10 cellular contexts compared by ENCODE assay signal in the genomic region with DNA sequence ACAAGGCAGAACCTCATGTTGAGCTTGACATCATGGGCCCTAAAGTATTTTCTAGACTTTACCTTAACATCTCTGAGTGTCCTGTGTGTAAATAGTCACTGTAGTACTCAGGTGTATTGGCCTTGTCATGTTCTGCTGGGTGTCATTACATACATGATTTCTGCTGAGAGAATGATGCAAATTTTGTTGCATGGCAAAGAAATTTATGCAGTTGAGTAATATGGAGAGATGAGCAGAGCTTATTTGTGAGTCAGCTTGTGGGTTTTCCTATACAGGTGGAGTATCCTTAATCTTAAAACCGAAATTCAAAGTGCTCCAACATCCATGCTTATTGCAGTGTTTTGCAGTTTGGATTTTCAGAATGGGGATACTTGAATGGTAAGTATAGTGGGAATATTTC. TPM values are rescaled to one million over a fixed set of nuclear protein-coding genes. Genes with fewer than 3 reads are reported as not detected.
DNase-seq lines count a peak whose midpoint lies in the region; ATAC-seq, FAIRE-seq and TF ChIP-seq lines count a peak whose summit lies in the region.
"Had no signal": no experiment of that assay in that cellular context is flagged by ENCODE, and none has a peak within 500 bp of the region (broad histone marks: within the 10 kb centered on the region; RNA-seq: fewer than 3 reads in every experiment).

No MANE protein-coding gene starts in this region.

- no peaks in the 10 kb centered on the region for H3K9me3 ChIP-seq in small intestine (ENCODE audit: control insufficient read depth, low read depth)
- H3K9me3 ChIP-seq: adrenal gland, SJCRH30 had no signal

- DNase-seq in GM12892 (ENCODE audit: insufficient read length), result no peak
- peak; percentile 15 to 60 for DNase-seq in foreskin keratinocyte
- DNase-seq in small intestine, result no peak
- DNase-seq in putamen (ENCODE audit: low spot score), result no peak
- DNase-seq in GM19238 (ENCODE audit: insufficient read length, low spot score), result no peak
- no peak for DNase-seq in globus pallidus (ENCODE audit: low spot score)
- DNase-seq: adrenal gland, SJCRH30 had no signal

- FAIRE-seq in GM12892 (lab: Jason Lieb, UNC), result peak; percentile 90
- FAIRE-seq in small intestine (lab: Jason Lieb, UNC), result no peak

- 0 to 47% (median 0%) methylated on average over 1 of the region's 1 CpG for WGBS in small intestine, 3 donors

- H3K27ac ChIP-seq in foreskin keratinocyte (no peak overlapping the region), small intestine (ENCODE audit: low read depth in 1 of 2, low read length in 1 of 2) (peak overlapping the region in 1 of 2 donors; percentile 39)
- H3K27ac ChIP-seq: SJCRH30 had no signal

- no peak overlapping the region for H3K4me3 ChIP-seq in small intestine (ENCODE audit: low read depth in 1 of 2, low read length in 2 of 2)
- H3K4me3 ChIP-seq: adrenal gland, SJCRH30 had no signal

- peak; percentile 54 for ATAC-seq in GM19463 (IDR thresholded peaks at IDR 0.05; ENCODE audit: unreplicated experiment)
- peak; percentile 32 for ATAC-seq in HG03558 (IDR thresholded peaks at IDR 0.05; ENCODE audit: extremely low read depth, unreplicated experiment)
- peak; percentile 57 for ATAC-seq in foreskin keratinocyte

- H3K4me1 ChIP-seq in foreskin keratinocyte (no peaks in the 10 kb centered on the region), small intestine (ENCODE audit: control insufficient read depth in 2 of 2, insufficient read depth in 1 of 2, low read depth in 1 of 2, low read length in 1 of 2) (no peaks in the 10 kb centered on the region)

- H3K27me3 ChIP-seq in foreskin keratinocyte (no peaks in the 10 kb centered on the region), small intestine (ENCODE audit: control insufficient read depth in 2 of 2, insufficient read depth in 2 of 2, low read length in 2 of 2) (no peaks in the 10 kb centered on the region)
- H3K27me3 ChIP-seq: adrenal gland, SJCRH30 had no signal

- TF ChIP-seq CTCF in foreskin keratinocyte (conservative IDR thresholded peaks at IDR 0.05), result no peak

- H3K36me3 ChIP-seq in small intestine (ENCODE audit: control insufficient read depth in 2 of 2, insufficient read depth in 2 of 2, low read length in 2 of 2), result no peaks in the 10 kb centered on the region
- H3K36me3 ChIP-seq: adrenal gland, SJCRH30 had no signal

- no peak for TF ChIP-seq POLR2A in GM12892 (IDR thresholded peaks at IDR 0.05; ENCODE audit: low read depth, low read length)

RNA-seq across cellular contexts. Expression of gene RGL1, which starts 36.6 kb away (rescaled TPM):
- polyA plus RNA-seq in GM12892 (2012; ENCODE audit: missing spikeins), result 11.7 TPM
- total RNA-seq in foreskin keratinocyte, result 1.1 and 1.2 TPM in 2 replicates
- polyA plus RNA-seq in foreskin keratinocyte (0.34 and 0.37 TPM in 2 replicates), small intestine (1 to 10 TPM; 4.2 to 8.4 (median 7.6) TPM)

Comparison
In these comparisons a context has a peak if more than half of its experiments do, and no peak if none do; other contexts are left out.
1. DNase-seq: peak in foreskin keratinocyte (2 of 2); none in GM12892 (single experiment), small intestine (single experiment), putamen (single experiment), GM19238 (single experiment) and globus pallidus (single experiment).
2. Peak in every context shown above with its lines, with median percentiles within 50 percentile points of each other: ATAC-seq.